ENCODE assay signal across 6 cellular contexts in the genomic region with DNA sequence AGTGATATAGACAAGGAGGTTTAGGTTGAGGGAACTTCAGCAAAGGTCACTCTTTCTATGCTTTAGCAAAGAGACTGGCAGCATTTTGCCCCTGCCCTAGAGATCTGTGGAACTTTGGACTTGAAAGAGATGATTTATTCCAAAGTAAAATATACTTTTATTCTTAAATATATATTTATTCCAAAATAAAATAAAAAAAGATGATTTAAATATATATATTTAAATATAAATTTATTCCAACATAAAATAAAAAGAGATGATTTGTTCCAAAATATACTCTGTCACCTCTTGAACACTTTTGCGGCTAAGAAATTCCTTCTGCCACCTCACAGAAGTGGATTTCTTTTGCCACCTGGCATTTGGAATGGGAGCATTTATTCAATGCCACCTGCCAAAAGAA.
"Had no signal": no experiment of that assay in that cellular context is flagged by ENCODE, and none has a peak within 500 bp of the region (broad histone marks: within the 10 kb centered on the region; RNA-seq: fewer than 3 reads in every experiment).

No MANE protein-coding gene starts in this region.

- H3K27ac Mint-ChIP-seq: IgD-negative memory B cell had no signal

- DNase-seq: IMR-90, KBM-7, KG1 had no signal

- H3K27me3 Mint-ChIP-seq: IgD-negative memory B cell had no signal

- ATAC-seq: HepG2, K562 had no signal

- H3K36me3 Mint-ChIP-seq: IgD-negative memory B cell had no signal
